8 cellular contexts compared by ENCODE assay signal in the genomic region with DNA sequence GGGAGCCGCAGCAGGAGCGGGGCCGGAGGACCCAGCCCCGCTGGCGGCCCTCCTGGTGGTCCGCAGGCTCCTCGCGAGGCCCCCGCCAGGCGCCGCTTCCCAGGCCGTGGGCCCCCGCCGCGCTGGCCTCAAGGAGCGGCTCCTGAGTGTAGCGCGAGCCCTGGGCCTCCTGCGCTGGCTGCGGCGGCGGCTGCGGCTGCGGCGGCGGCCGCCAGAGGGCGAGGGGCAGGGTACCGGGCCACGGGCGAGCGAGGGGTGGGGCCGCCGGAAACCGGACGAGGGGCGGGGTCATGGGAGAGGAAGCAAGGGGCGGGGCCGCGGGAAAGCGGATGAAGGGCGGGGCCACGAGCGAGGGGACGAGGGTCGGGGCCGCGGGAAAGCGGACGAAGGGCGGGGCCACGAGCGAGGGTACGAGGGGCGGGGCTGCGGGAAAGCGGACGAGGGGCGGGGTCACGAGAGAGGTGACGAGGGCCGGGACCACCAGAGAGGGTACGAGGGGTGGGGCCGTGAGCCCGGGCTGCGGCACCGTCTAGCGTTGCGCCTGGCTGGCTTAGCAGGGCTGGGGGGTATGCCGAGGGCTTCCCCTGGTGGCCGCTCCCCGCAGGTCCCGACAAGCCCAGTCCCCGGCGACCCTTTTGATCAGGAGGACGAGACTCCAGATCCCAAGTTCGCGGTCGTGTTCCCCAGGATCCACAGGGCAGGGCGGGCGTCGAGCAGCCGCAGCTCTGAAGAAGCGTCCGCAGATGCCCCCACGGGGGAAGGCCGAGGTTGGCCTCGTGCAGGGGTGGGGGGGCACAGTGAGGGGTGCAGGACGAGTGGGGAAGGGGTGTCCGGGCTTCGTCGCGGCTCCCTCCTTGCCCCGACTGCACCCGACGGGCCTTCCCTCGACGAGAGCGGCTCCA. TPM values are rescaled to one million over a fixed set of nuclear protein-coding genes. Genes with fewer than 3 reads are reported as not detected.
DNase-seq lines count a peak whose midpoint lies in the region; ATAC-seq and TF ChIP-seq lines count a peak whose summit lies in the region.

No MANE protein-coding gene starts in this region.

- H3K27ac ChIP-seq in left lung: peak overlapping the region; percentile 93 to 97

- peak; percentile 100 for DNase-seq in AG08396 (ENCODE audit: low spot score)
- DNase-seq in NCI-H526 (lab: John Stamatoyannopoulos, UW): peak; percentile 47 to 96
- DNase-seq in activated CD4-positive, alpha-beta T cell treated with anti-CD3 and anti-CD28 coated beads, Interleukin-2, amount 50 U/mL, for 4 hours: peak; percentile 95 to 97
- peak; percentile 96 to 100 for DNase-seq in left lung
- peak; percentile 96 for DNase-seq in stimulated activated CD4-positive, alpha-beta T cell treated with anti-CD3 and anti-CD28 coated beads, Interleukin-1b, Interleukin-23, amount 100 ng/mL, for 48 hours

- no peaks in the 10 kb centered on the region for H3K27me3 ChIP-seq in left lung

- H3K4me3 Mint-ChIP-seq in dendritic cell treated with granulocyte-macrophage colony-stimulating factor and Interleukin-4, amounts not matched to agents 40 ng/mL and 50 ng/mL, for 4 days: peak overlapping the region; percentile 78

- H3K4me3 ChIP-seq in left lung: peak overlapping the region; percentile 57 to 61

- H3K9me3 Mint-ChIP-seq in dendritic cell treated with granulocyte-macrophage colony-stimulating factor and Interleukin-4, amounts not matched to agents 40 ng/mL and 50 ng/mL, for 4 days: no peaks in the 10 kb centered on the region

- peak; percentile 62 to 82 for TF ChIP-seq CTCF in left lung (IDR thresholded peaks at IDR 0.05)

- peaks cover 21% of the 10 kb centered on the region for H3K36me3 Mint-ChIP-seq in dendritic cell treated with granulocyte-macrophage colony-stimulating factor and Interleukin-4, amounts not matched to agents 40 ng/mL and 50 ng/mL, for 4 days (ENCODE audit: low read depth)

- ATAC-seq in GM19035 (IDR thresholded peaks at IDR 0.05; ENCODE audit: unreplicated experiment): peak; percentile 60
- peak; percentile 71 for ATAC-seq in HG03520 (IDR thresholded peaks at IDR 0.05; ENCODE audit: unreplicated experiment)
- peak; percentile 90 for ATAC-seq in left lung

- peaks cover 29% of the 10 kb centered on the region for H3K4me1 Mint-ChIP-seq in dendritic cell treated with granulocyte-macrophage colony-stimulating factor and Interleukin-4, amounts not matched to agents 40 ng/mL and 50 ng/mL, for 4 days (ENCODE audit: low read depth)

- H3K27ac Mint-ChIP-seq in dendritic cell treated with granulocyte-macrophage colony-stimulating factor and Interleukin-4, amounts not matched to agents 40 ng/mL and 50 ng/mL, for 4 days: peak overlapping the region; percentile 93

- no peaks in the 10 kb centered on the region for H3K9me3 ChIP-seq in left lung

- H3K27me3 Mint-ChIP-seq in dendritic cell treated with granulocyte-macrophage colony-stimulating factor and Interleukin-4, amounts not matched to agents 40 ng/mL and 50 ng/mL, for 4 days: no peaks in the 10 kb centered on the region

- H3K36me3 ChIP-seq in left lung: no peaks in the 10 kb centered on the region

- H3K4me1 ChIP-seq in left lung: peaks cover 8 to 23% of the 10 kb centered on the region in 2 donors

- intact Hi-C loops in dendritic cell treated with granulocyte-macrophage colony-stimulating factor and Interleukin-4, amounts not matched to agents 40 ng/mL and 50 ng/mL, for 4 days (cut with micrococcal nuclease): loop anchor here (2.0 kb wide), 2 partner anchors 72 to 162 kb away; a partner anchor contains a TSS
- intact Hi-C loops in left lung (cut with DNase I): loop anchor here in 1 of 2 donors (10.0 kb wide), 1 partner anchor 64 kb away; a partner anchor contains a TSS

RNA-seq across cellular contexts. Expression of a gene that starts 1.7 kb away (rescaled TPM):
- 100 to 1,000 TPM; 125 to 127 TPM for total RNA-seq in left lung

RNA-seq across cellular contexts. Expression of a gene that starts 44.0 kb away (rescaled TPM):
- total RNA-seq in left lung: 1 to 10 TPM; 1.0 to 1.7 TPM

Comparison
In these comparisons a context has a peak if more than half of its experiments do, and no peak if none do; other contexts are left out.
1. Peak in every context shown above with its lines: DNase-seq, ATAC-seq, H3K4me3 ChIP-seq and H3K27ac ChIP-seq.